Comparison of ENCODE assay signal across 2 cellular contexts in genomic region chr2:121818546-121818945, GRCh38.
TF ChIP-seq lines count a peak whose summit lies in the region.

No MANE protein-coding gene starts in this region.

TF ChIP-seq in GM23338, 12 proteins besides CTCF, POLR2A, EP300 and RAD21:
- TF ChIP-seq, protein P1, sequence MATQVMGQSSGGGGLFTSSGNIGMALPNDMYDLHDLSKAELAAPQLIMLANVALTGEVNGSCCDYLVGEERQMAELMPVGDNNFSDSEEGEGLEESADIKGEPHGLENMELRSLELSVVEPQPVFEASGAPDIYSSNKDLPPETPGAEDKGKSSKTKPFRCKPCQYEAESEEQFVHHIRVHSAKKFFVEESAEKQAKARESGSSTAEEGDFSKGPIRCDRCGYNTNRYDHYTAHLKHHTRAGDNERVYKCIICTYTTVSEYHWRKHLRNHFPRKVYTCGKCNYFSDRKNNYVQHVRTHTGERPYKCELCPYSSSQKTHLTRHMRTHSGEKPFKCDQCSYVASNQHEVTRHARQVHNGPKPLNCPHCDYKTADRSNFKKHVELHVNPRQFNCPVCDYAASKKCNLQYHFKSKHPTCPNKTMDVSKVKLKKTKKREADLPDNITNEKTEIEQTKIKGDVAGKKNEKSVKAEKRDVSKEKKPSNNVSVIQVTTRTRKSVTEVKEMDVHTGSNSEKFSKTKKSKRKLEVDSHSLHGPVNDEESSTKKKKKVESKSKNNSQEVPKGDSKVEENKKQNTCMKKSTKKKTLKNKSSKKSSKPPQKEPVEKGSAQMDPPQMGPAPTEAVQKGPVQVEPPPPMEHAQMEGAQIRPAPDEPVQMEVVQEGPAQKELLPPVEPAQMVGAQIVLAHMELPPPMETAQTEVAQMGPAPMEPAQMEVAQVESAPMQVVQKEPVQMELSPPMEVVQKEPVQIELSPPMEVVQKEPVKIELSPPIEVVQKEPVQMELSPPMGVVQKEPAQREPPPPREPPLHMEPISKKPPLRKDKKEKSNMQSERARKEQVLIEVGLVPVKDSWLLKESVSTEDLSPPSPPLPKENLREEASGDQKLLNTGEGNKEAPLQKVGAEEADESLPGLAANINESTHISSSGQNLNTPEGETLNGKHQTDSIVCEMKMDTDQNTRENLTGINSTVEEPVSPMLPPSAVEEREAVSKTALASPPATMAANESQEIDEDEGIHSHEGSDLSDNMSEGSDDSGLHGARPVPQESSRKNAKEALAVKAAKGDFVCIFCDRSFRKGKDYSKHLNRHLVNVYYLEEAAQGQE (IDR thresholded peaks at IDR 0.05; ENCODE audit: unreplicated experiment): no peak
- no peak for TF ChIP-seq JUNB (IDR thresholded peaks at IDR 0.05; ENCODE audit: unreplicated experiment)
- no peak for TF ChIP-seq EZH2 (IDR thresholded peaks at IDR 0.05; ENCODE audit: low read depth, unreplicated experiment)
- TF ChIP-seq ZNF114 (CRISPR knock-in tag; IDR thresholded peaks at IDR 0.05): no peak

TF ChIP-seq in H1, 55 proteins besides CTCF, POLR2A, EP300 and RAD21:
- TF ChIP-seq EGR1 (IDR thresholded peaks at IDR 0.05; ENCODE audit: borderline replicate concordance, low read depth, low read length) (no peak), POU5F1 (IDR thresholded peaks at IDR 0.05; ENCODE audit: low read depth, low read length) (no peak), GTF2F1 (IDR thresholded peaks at IDR 0.05; ENCODE audit: borderline replicate concordance, low read depth, low read length) (no peak), YY1 (IDR thresholded peaks at IDR 0.05; ENCODE audit: low read depth, low read length) (no peak), SP2 (IDR thresholded peaks at IDR 0.05; ENCODE audit: low read length) (no peak), JUND (IDR thresholded peaks at IDR 0.05; ENCODE audit: low read length) (no peak), NRF1 (IDR thresholded peaks at IDR 0.05; ENCODE audit: low read depth, low read length) (no peak), USF2 (IDR thresholded peaks at IDR 0.05; ENCODE audit: low read length) (no peak), CEBPB (IDR thresholded peaks at IDR 0.05; ENCODE audit: low read depth, low read length) (no peak), SUZ12 (IDR thresholded peaks at IDR 0.05; ENCODE audit: low read length) (no peak), JUN (IDR thresholded peaks at IDR 0.05; ENCODE audit: low read depth, low read length) (no peak), RBBP5 (IDR thresholded peaks at IDR 0.05; ENCODE audit: borderline replicate concordance, low read depth, low read length) (no peak), SIN3A (conservative IDR thresholded peaks at IDR 0.05 in 1 of 2, IDR thresholded peaks at IDR 0.05 in 1 of 2; ENCODE audit: low read depth in 1 of 2, low read length in 2 of 2) (no peak), TAF7 (optimal IDR thresholded peaks at IDR 0.05; ENCODE audit: borderline replicate concordance, low read depth, low read length) (no peak), BACH1 (IDR thresholded peaks at IDR 0.05; ENCODE audit: low read length) (no peak), SRF (IDR thresholded peaks at IDR 0.05; ENCODE audit: low read depth, low read length) (no peak), CTBP2 (IDR thresholded peaks at IDR 0.05; ENCODE audit: borderline replicate concordance, insufficient read depth, insufficient read length, low read length) (no peak), HDAC6 (IDR thresholded peaks at IDR 0.05; ENCODE audit: low read depth, low read length) (no peak)
- TF ChIP-seq, protein P2, sequence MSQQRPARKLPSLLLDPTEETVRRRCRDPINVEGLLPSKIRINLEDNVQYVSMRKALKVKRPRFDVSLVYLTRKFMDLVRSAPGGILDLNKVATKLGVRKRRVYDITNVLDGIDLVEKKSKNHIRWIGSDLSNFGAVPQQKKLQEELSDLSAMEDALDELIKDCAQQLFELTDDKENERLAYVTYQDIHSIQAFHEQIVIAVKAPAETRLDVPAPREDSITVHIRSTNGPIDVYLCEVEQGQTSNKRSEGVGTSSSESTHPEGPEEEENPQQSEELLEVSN (IDR thresholded peaks at IDR 0.05): no peak
- TF ChIP-seq, protein P3, sequence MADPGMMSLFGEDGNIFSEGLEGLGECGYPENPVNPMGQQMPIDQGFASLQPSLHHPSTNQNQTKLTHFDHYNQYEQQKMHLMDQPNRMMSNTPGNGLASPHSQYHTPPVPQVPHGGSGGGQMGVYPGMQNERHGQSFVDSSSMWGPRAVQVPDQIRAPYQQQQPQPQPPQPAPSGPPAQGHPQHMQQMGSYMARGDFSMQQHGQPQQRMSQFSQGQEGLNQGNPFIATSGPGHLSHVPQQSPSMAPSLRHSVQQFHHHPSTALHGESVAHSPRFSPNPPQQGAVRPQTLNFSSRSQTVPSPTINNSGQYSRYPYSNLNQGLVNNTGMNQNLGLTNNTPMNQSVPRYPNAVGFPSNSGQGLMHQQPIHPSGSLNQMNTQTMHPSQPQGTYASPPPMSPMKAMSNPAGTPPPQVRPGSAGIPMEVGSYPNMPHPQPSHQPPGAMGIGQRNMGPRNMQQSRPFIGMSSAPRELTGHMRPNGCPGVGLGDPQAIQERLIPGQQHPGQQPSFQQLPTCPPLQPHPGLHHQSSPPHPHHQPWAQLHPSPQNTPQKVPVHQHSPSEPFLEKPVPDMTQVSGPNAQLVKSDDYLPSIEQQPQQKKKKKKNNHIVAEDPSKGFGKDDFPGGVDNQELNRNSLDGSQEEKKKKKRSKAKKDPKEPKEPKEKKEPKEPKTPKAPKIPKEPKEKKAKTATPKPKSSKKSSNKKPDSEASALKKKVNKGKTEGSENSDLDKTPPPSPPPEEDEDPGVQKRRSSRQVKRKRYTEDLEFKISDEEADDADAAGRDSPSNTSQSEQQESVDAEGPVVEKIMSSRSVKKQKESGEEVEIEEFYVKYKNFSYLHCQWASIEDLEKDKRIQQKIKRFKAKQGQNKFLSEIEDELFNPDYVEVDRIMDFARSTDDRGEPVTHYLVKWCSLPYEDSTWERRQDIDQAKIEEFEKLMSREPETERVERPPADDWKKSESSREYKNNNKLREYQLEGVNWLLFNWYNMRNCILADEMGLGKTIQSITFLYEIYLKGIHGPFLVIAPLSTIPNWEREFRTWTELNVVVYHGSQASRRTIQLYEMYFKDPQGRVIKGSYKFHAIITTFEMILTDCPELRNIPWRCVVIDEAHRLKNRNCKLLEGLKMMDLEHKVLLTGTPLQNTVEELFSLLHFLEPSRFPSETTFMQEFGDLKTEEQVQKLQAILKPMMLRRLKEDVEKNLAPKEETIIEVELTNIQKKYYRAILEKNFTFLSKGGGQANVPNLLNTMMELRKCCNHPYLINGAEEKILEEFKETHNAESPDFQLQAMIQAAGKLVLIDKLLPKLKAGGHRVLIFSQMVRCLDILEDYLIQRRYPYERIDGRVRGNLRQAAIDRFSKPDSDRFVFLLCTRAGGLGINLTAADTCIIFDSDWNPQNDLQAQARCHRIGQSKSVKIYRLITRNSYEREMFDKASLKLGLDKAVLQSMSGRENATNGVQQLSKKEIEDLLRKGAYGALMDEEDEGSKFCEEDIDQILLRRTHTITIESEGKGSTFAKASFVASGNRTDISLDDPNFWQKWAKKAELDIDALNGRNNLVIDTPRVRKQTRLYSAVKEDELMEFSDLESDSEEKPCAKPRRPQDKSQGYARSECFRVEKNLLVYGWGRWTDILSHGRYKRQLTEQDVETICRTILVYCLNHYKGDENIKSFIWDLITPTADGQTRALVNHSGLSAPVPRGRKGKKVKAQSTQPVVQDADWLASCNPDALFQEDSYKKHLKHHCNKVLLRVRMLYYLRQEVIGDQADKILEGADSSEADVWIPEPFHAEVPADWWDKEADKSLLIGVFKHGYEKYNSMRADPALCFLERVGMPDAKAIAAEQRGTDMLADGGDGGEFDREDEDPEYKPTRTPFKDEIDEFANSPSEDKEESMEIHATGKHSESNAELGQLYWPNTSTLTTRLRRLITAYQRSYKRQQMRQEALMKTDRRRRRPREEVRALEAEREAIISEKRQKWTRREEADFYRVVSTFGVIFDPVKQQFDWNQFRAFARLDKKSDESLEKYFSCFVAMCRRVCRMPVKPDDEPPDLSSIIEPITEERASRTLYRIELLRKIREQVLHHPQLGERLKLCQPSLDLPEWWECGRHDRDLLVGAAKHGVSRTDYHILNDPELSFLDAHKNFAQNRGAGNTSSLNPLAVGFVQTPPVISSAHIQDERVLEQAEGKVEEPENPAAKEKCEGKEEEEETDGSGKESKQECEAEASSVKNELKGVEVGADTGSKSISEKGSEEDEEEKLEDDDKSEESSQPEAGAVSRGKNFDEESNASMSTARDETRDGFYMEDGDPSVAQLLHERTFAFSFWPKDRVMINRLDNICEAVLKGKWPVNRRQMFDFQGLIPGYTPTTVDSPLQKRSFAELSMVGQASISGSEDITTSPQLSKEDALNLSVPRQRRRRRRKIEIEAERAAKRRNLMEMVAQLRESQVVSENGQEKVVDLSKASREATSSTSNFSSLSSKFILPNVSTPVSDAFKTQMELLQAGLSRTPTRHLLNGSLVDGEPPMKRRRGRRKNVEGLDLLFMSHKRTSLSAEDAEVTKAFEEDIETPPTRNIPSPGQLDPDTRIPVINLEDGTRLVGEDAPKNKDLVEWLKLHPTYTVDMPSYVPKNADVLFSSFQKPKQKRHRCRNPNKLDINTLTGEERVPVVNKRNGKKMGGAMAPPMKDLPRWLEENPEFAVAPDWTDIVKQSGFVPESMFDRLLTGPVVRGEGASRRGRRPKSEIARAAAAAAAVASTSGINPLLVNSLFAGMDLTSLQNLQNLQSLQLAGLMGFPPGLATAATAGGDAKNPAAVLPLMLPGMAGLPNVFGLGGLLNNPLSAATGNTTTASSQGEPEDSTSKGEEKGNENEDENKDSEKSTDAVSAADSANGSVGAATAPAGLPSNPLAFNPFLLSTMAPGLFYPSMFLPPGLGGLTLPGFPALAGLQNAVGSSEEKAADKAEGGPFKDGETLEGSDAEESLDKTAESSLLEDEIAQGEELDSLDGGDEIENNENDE (IDR thresholded peaks at IDR 0.05; ENCODE audit: insufficient replicate concordance, low read length): no peak
